Comparison of ENCODE assay signal across 22 cellular contexts in the genomic region with DNA sequence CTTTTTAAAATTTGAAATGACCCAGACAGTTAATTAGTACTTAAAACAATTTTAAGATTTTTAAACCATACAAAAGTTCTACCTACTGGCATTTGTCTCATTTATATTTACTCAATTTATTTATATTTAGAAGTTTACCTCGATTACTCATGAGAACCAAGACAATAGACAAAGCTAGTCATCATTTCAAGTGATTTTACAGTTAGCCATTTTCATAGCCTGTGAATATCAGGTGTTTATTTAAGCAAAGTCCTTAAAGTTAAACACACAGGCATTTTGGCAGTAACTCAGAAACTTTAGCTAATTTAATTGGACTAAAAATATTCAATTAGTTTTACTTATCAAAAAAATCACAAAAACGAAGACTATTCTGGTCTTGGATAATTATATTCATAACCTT.
A peak's percentile ranks its signal among the peaks of the same experiment; 100 is the strongest.
DNase-seq lines count a peak whose midpoint lies in the region; ATAC-seq, FAIRE-seq and TF ChIP-seq lines count a peak whose summit lies in the region.
"Had no signal": no experiment of that assay in that cellular context is flagged by ENCODE, and none has a peak within 500 bp of the region (broad histone marks: within the 10 kb centered on the region; RNA-seq: fewer than 3 reads in every experiment).

No MANE protein-coding gene starts in this region.

- POLR2A ChIA-PET in OCI-LY7 (lab: Charles Lee), result interaction anchor here (1.5 to 2.6 kb wide), 2 partner anchors 14 to 101 kb away, joined by 6 to 9 read pairs; no protein-coding TSS in a partner anchor
- POLR2A ChIA-PET in activated CD4-positive, alpha-beta memory T cell treated with anti-CD3 and anti-CD28 coated beads, Interleukin-2, amount 10 ng/mL, durations not matched to agents 7 days and 5 days (lab: Charles Lee), result no interaction called here

- no peak for TF ChIP-seq CTCF in OCI-LY7 (conservative IDR thresholded peaks at IDR 0.05; ENCODE audit: low read length)
- TF ChIP-seq CTCF in astrocyte (IDR thresholded peaks at IDR 0.05; ENCODE audit: insufficient read depth, low read depth, low read length), result no peak

- no peaks in the 10 kb centered on the region for H3K9me3 Mint-ChIP-seq in astrocyte (ENCODE audit: unreplicated experiment)
- peaks cover 3% of the 10 kb centered on the region for H3K9me3 Mint-ChIP-seq in activated CD4-positive, alpha-beta memory T cell treated with anti-CD3 and anti-CD28 coated beads, Interleukin-2, amount 10 ng/mL, durations not matched to agents 7 days and 5 days

- H3K27me3 Mint-ChIP-seq in astrocyte (ENCODE audit: low read depth, unreplicated experiment), result no peaks in the 10 kb centered on the region
- no peaks in the 10 kb centered on the region for H3K27me3 Mint-ChIP-seq in activated CD4-positive, alpha-beta memory T cell treated with anti-CD3 and anti-CD28 coated beads, Interleukin-2, amount 10 ng/mL, durations not matched to agents 7 days and 5 days
- H3K27me3 Mint-ChIP-seq: CD4-positive, alpha-beta memory T cell had no signal

- peak overlapping the region; percentile 89; the same call in 1 of the 2 replicates for H2AFZ ChIP-seq in OCI-LY7 (ENCODE audit: low read length)
- H2AFZ ChIP-seq in astrocyte (ENCODE audit: low read depth, low read length), result no peak overlapping the region

- H3K4me3 ChIP-seq in OCI-LY7 (ENCODE audit: low read depth, low read length, poor library complexity, severe bottlenecking), result no peak overlapping the region
- no peak overlapping the region for H3K4me3 ChIP-seq in astrocyte (ENCODE audit: insufficient read depth, low read depth, low read length)
- H3K4me3 ChIP-seq: BLaER1 treated with 17β-estradiol and CSF1 and Interleukin-3, amounts not matched to agents 10 nM and 100 nM; K562; Peyer's patch had no signal

- peak overlapping the region; percentile 58 for H3K27ac Mint-ChIP-seq in astrocyte (ENCODE audit: unreplicated experiment)
- no peak overlapping the region for H3K27ac Mint-ChIP-seq in activated CD4-positive, alpha-beta memory T cell treated with anti-CD3 and anti-CD28 coated beads, Interleukin-2, amount 10 ng/mL, durations not matched to agents 7 days and 5 days
- H3K27ac Mint-ChIP-seq: CD4-positive, alpha-beta memory T cell had no signal

- no peaks in the 10 kb centered on the region for H3K9me2 ChIP-seq in OCI-LY7 (ENCODE audit: insufficient read depth, low read length)

- no peak overlapping the region for H3K27ac ChIP-seq in OCI-LY7 (ENCODE audit: low read depth, low read length, poor library complexity, severe bottlenecking)
- peak overlapping the region; percentile 82 for H3K27ac ChIP-seq in astrocyte (ENCODE audit: low read depth, low read length)
- H3K27ac ChIP-seq: Peyer's patch had no signal

- CTCF ChIA-PET in OCI-LY7 (lab: Charles Lee; ENCODE audit: unreplicated experiment), result no interaction called here
- CTCF ChIA-PET in activated CD4-positive, alpha-beta memory T cell treated with anti-CD3 and anti-CD28 coated beads, Interleukin-2, amount 10 ng/mL, durations not matched to agents 7 days and 5 days (lab: Charles Lee), result interaction anchor here (0.6 kb wide), 1 partner anchor 22 kb away, joined by 4 read pairs; no protein-coding TSS in a partner anchor

- H3K36me3 Mint-ChIP-seq in astrocyte (ENCODE audit: low read depth, unreplicated experiment), result no peaks in the 10 kb centered on the region
- no peaks in the 10 kb centered on the region for H3K36me3 Mint-ChIP-seq in activated CD4-positive, alpha-beta memory T cell treated with anti-CD3 and anti-CD28 coated beads, Interleukin-2, amount 10 ng/mL, durations not matched to agents 7 days and 5 days (ENCODE audit: low read depth)
- H3K36me3 Mint-ChIP-seq: CD4-positive, alpha-beta memory T cell had no signal

- intact Hi-C loops in OCI-LY7 (cut with micrococcal nuclease; ENCODE audit: unreplicated experiment), result no loop called here

- H4K20me1 ChIP-seq in OCI-LY7 (ENCODE audit: insufficient read depth, low read length), result no peaks in the 10 kb centered on the region
- no peaks in the 10 kb centered on the region for H4K20me1 ChIP-seq in astrocyte (ENCODE audit: insufficient read depth, low read length)
- H4K20me1 ChIP-seq: BLaER1 treated with 17β-estradiol and CSF1 and Interleukin-3, amounts not matched to agents 10 nM and 100 nM had no signal

- H3K36me3 ChIP-seq in OCI-LY7 (ENCODE audit: insufficient read depth, low read length), result no peaks in the 10 kb centered on the region
- no peaks in the 10 kb centered on the region for H3K36me3 ChIP-seq in astrocyte (ENCODE audit: insufficient read depth, low read length)
- H3K36me3 ChIP-seq: BLaER1 treated with 17β-estradiol and CSF1 and Interleukin-3, amounts not matched to agents 10 nM and 100 nM; Peyer's patch had no signal

- H3K9me3 ChIP-seq in OCI-LY7 (ENCODE audit: low read length), result peaks cover 5% of the 10 kb centered on the region; the same call in 1 of the 2 replicates
- no peaks in the 10 kb centered on the region for H3K9me3 ChIP-seq in astrocyte (ENCODE audit: insufficient read depth, low read depth, low read length)
- H3K9me3 ChIP-seq: Peyer's patch had no signal

- H3K79me2 ChIP-seq in OCI-LY7 (ENCODE audit: insufficient read depth, low read depth, low read length) (no peaks in the 10 kb centered on the region), astrocyte (ENCODE audit: insufficient read depth, low read length) (no peaks in the 10 kb centered on the region)

- H3K27me3 ChIP-seq in astrocyte (ENCODE audit: insufficient read depth, low read length), result no peaks in the 10 kb centered on the region
- H3K27me3 ChIP-seq: BLaER1 treated with 17β-estradiol and CSF1 and Interleukin-3, amounts not matched to agents 10 nM and 100 nM; Peyer's patch had no signal

- no peak overlapping the region for H3K9ac ChIP-seq in astrocyte (ENCODE audit: low read length)
- H3K9ac ChIP-seq: BLaER1 treated with 17β-estradiol and CSF1 and Interleukin-3, amounts not matched to agents 10 nM and 100 nM had no signal

- ATAC-seq in GM19397 (IDR thresholded peaks at IDR 0.05; ENCODE audit: unreplicated experiment), result no peak
- ATAC-seq: K562, Right ventricle myocardium inferior had no signal

- FAIRE-seq in astrocyte (lab: Jason Lieb, UNC), result no peak
- FAIRE-seq: GM18507, K562 had no signal

- no peak overlapping the region for H3K4me3 Mint-ChIP-seq in astrocyte (ENCODE audit: unreplicated experiment)
- no peak overlapping the region for H3K4me3 Mint-ChIP-seq in activated CD4-positive, alpha-beta memory T cell treated with anti-CD3 and anti-CD28 coated beads, Interleukin-2, amount 10 ng/mL, durations not matched to agents 7 days and 5 days
- H3K4me3 Mint-ChIP-seq: CD4-positive, alpha-beta memory T cell had no signal

- peaks cover 15% of the 10 kb centered on the region for H3K4me1 ChIP-seq in OCI-LY7 (ENCODE audit: insufficient read depth, low read length, poor library complexity, severe bottlenecking)
- peaks cover 16% of the 10 kb centered on the region for H3K4me1 ChIP-seq in astrocyte (ENCODE audit: insufficient read depth, low read length)
- H3K4me1 ChIP-seq: Caco-2, Peyer's patch had no signal

- DNase-seq in ELR (ENCODE audit: low read depth), result peak; percentile 51
- DNase-seq in OCI-LY7 (ENCODE audit: low spot score), result no peak
- peak; percentile 32 for DNase-seq in astrocyte (ENCODE audit: low read depth)
- DNase-seq in renal cortical epithelial cell (ENCODE audit: low read depth), result peak; percentile 65
- no peak for DNase-seq in iPS-NIHi11 (ENCODE audit: low spot score)
- no peak for DNase-seq in activated CD4-positive, alpha-beta memory T cell treated with anti-CD3 and anti-CD28 coated beads, Interleukin-2, amount 10 ng/mL, durations not matched to agents 7 days and 5 days
- DNase-seq: Caco-2; CD4-positive, alpha-beta memory T cell; DMS 273 treated with DMSO at 0.1 percent for 48 hours; GDM1; NCI-H1092 treated with DMSO at 0.1 percent for 48 hours; NCI-H1436 treated with DMSO at 0.1 percent for 48 hours; NCI-H2029; NCI-H226; NCI-H510A treated with DMSO at 0.1 percent for 48 hours; NCI-H748 treated with DMSO at 0.1 percent for 48 hours; Peyer's patch had no signal

- H3K4me2 ChIP-seq in OCI-LY7 (ENCODE audit: low read length) (no peak overlapping the region), astrocyte (ENCODE audit: low read length) (no peak overlapping the region)

- BruUV-seq in OCI-LY7 (replicated peaks; lab: Mats Ljungman, UMichigan), result no TSS peak

- peaks cover 20% of the 10 kb centered on the region for H3K4me1 Mint-ChIP-seq in astrocyte (ENCODE audit: low read depth, unreplicated experiment)
- no peaks in the 10 kb centered on the region for H3K4me1 Mint-ChIP-seq in activated CD4-positive, alpha-beta memory T cell treated with anti-CD3 and anti-CD28 coated beads, Interleukin-2, amount 10 ng/mL, durations not matched to agents 7 days and 5 days
- H3K4me1 Mint-ChIP-seq: CD4-positive, alpha-beta memory T cell had no signal

Comparison
In these comparisons a context has a peak if more than half of its experiments do, and no peak if none do; other contexts are left out.
1. DNase-seq: peak in ELR (single experiment), astrocyte (single experiment) and renal cortical epithelial cell (single experiment); none in OCI-LY7 (single experiment), iPS-NIHi11 (single experiment) and activated CD4-positive, alpha-beta memory T cell treated with anti-CD3 and anti-CD28 coated beads, Interleukin-2, amount 10 ng/mL, durations not matched to agents 7 days and 5 days (single experiment).